16 cellular contexts compared by ENCODE assay signal in genomic region chr1:156075775-156076204, GRCh38. TPM values are rescaled to one million over a fixed set of nuclear protein-coding genes. Genes with fewer than 3 reads are reported as not detected.
DNase-seq lines count a peak whose midpoint lies in the region; ATAC-seq and TF ChIP-seq lines count a peak whose summit lies in the region.
"Had no signal": no experiment of that assay in that cellular context is flagged by ENCODE, and none has a peak within 500 bp of the region (broad histone marks: within the 10 kb centered on the region; RNA-seq: fewer than 3 reads in every experiment).

No MANE protein-coding gene starts in this region.

- H2AFZ ChIP-seq in GM23338: no peak overlapping the region

- ATAC-seq in GM23338 (no peak), mucosa of descending colon (no peak)
- ATAC-seq: stimulated activated naive CD8-positive, alpha-beta T cell treated with anti-CD3 and anti-CD28 coated beads, Interleukin-15, Interleukin-2, amounts not matched to agents 100 U/mL and 50 U/mL, for 24 hours had no signal

- H3K4me1 Mint-ChIP-seq in GM23338: peaks cover 81% of the 10 kb centered on the region
- no peaks in the 10 kb centered on the region for H3K4me1 Mint-ChIP-seq in activated naive CD8-positive, alpha-beta T cell (ENCODE audit: low read depth)

- peak overlapping the region; percentile 69 to 90 for H3K9ac ChIP-seq in liver (ENCODE audit: low read depth in 1 of 2, low read length in 2 of 2)

- H3K27ac Mint-ChIP-seq in GM23338: 0 out of 2 replicates have a peak overlapping the region, but pooled peaks have one; percentile 30
- no peak overlapping the region for H3K27ac Mint-ChIP-seq in activated naive CD8-positive, alpha-beta T cell
- H3K27ac Mint-ChIP-seq: activated naive CD4-positive, alpha-beta T cell treated with anti-CD3 and anti-CD28 coated beads, Interleukin-2, amount 10 ng/mL, durations not matched to agents 7 days and 5 days; T-helper 1 cell treated with Interleukin-12 subunit alpha and Interleukin-12 subunit beta and Interleukin-4 antibody, amounts not matched to agents 30 μg/mL and 1 μg/mL, for 36 hours had no signal

- TF ChIP-seq CTCF in GM23338 (conservative IDR thresholded peaks at IDR 0.05; ENCODE audit: low read depth in 2 of 2): no peak
- TF ChIP-seq CTCF in liver (IDR thresholded peaks at IDR 0.05; ENCODE audit: low read depth, low read length, missing input control): no peak
- TF ChIP-seq CTCF in spleen (IDR thresholded peaks at IDR 0.05 in 8 of 11, conservative IDR thresholded peaks at IDR 0.05 in 3 of 11): no peak
- no peak for TF ChIP-seq CTCF in mucosa of descending colon (IDR thresholded peaks at IDR 0.05)

- H3K36me3 ChIP-seq in GM23338 (ENCODE audit: insufficient read depth) (no peaks in the 10 kb centered on the region; the same call in 1 of the 2 replicates), liver (ENCODE audit: control insufficient read depth in 4 of 4, insufficient read depth in 3 of 4, low read depth in 1 of 4, low read length in 3 of 4) (no peaks in the 10 kb centered on the region), spleen (no peaks in the 10 kb centered on the region), mucosa of descending colon (ENCODE audit: low read depth) (no peaks in the 10 kb centered on the region)

- H3K4me3 Mint-ChIP-seq in GM23338: peak overlapping the region; percentile 49
- peak overlapping the region; percentile 14 for H3K4me3 Mint-ChIP-seq in activated naive CD8-positive, alpha-beta T cell
- H3K4me3 Mint-ChIP-seq: activated naive CD4-positive, alpha-beta T cell treated with anti-CD3 and anti-CD28 coated beads, Interleukin-2, amount 10 ng/mL, durations not matched to agents 7 days and 5 days; T-helper 1 cell treated with Interleukin-12 subunit alpha and Interleukin-12 subunit beta and Interleukin-4 antibody, amounts not matched to agents 30 μg/mL and 1 μg/mL, for 36 hours had no signal

- peak overlapping the region; percentile 99 for H3K4me2 ChIP-seq in GM23338

- DNase-seq in GM23338 (ENCODE audit: low spot score) (no peak), spleen (no peak), amygdala (lab: John Stamatoyannopoulos, UW) (no peak), mucosa of descending colon (no peak), NCI-H2196 treated with DMSO at 0.1 percent for 48 hours (lab: John Stamatoyannopoulos, UW; ENCODE audit: unreplicated experiment) (no peak), putamen (ENCODE audit: low spot score) (no peak)
- DNase-seq: activated CD8-positive, alpha-beta memory T cell treated with anti-CD3 and anti-CD28 coated beads for 24 hours; activated naive CD4-positive, alpha-beta T cell treated with anti-CD3 and anti-CD28 coated beads, Interleukin-2, amount 10 ng/mL, durations not matched to agents 7 days and 5 days; CD4-positive, alpha-beta memory T cell; OCI-M1; stimulated activated CD4-positive, alpha-beta T cell treated with anti-CD3 and anti-CD28 coated beads, Interleukin-4, amount 100 ng/mL, for 1 hour; stimulated activated naive CD8-positive, alpha-beta T cell treated with anti-CD3 and anti-CD28 coated beads, Interleukin-15, Interleukin-2, amounts not matched to agents 100 U/mL and 50 U/mL, for 24 hours had no signal

- H3K36me3 Mint-ChIP-seq in GM23338 (ENCODE audit: low read depth): peaks cover 60% of the 10 kb centered on the region
- H3K36me3 Mint-ChIP-seq in activated naive CD8-positive, alpha-beta T cell: no peaks in the 10 kb centered on the region
- H3K36me3 Mint-ChIP-seq: activated naive CD4-positive, alpha-beta T cell treated with anti-CD3 and anti-CD28 coated beads, Interleukin-2, amount 10 ng/mL, durations not matched to agents 7 days and 5 days; CD4-positive, alpha-beta memory T cell had no signal

- peaks cover 56% of the 10 kb centered on the region for H3F3A ChIP-seq in GM23338 (replicated peaks; ENCODE audit: low read depth)

- TF ChIP-seq RAD21 in liver (IDR thresholded peaks at IDR 0.05): peak in 1 of 2 donors; percentile 20

- intact Hi-C loops in spleen (cut with DNase I; ENCODE audit: low total_unique reads): no loop called here
- intact Hi-C loops in mucosa of descending colon (cut with DNase I, micrococcal nuclease): no loop called here

- H3K9me3 ChIP-seq in liver (ENCODE audit: control insufficient read depth in 4 of 4, low read length in 3 of 4) (no peaks in the 10 kb centered on the region), spleen (no peaks in the 10 kb centered on the region), mucosa of descending colon (no peaks in the 10 kb centered on the region)

- WGBS in liver: 32% methylated on average over 4 of the region's 4 CpGs
- WGBS in spleen, 5 donors: 47 to 62% (median 58%) methylated on average over 4 of the region's 4 CpGs

- H3K79me2 ChIP-seq in GM23338 (replicated peaks; ENCODE audit: insufficient read depth): peaks cover 59% of the 10 kb centered on the region

- H3K27me3 ChIP-seq in GM23338 (ENCODE audit: insufficient read depth): no peaks in the 10 kb centered on the region
- H3K27me3 ChIP-seq in liver (ENCODE audit: control insufficient read depth in 4 of 4, insufficient read depth in 4 of 4, low read length in 3 of 4): no peaks in the 10 kb centered on the region
- H3K27me3 ChIP-seq in spleen (replicated peaks in 1 of 7): peaks cover 0 to 20% (median 0%) of the 10 kb centered on the region in 7 donors

- H3K9me3 Mint-ChIP-seq in GM23338: no peaks in the 10 kb centered on the region
- H3K9me3 Mint-ChIP-seq in activated naive CD8-positive, alpha-beta T cell (ENCODE audit: low read depth): no peaks in the 10 kb centered on the region
- H3K9me3 Mint-ChIP-seq: activated naive CD4-positive, alpha-beta T cell treated with anti-CD3 and anti-CD28 coated beads, Interleukin-2, amount 10 ng/mL, durations not matched to agents 7 days and 5 days; T-helper 1 cell treated with Interleukin-12 subunit alpha and Interleukin-12 subunit beta and Interleukin-4 antibody, amounts not matched to agents 30 μg/mL and 1 μg/mL, for 36 hours had no signal

- no peaks in the 10 kb centered on the region for H3K9me2 ChIP-seq in GM23338 (ENCODE audit: insufficient read depth)

- TF ChIP-seq POLR2A in spleen (IDR thresholded peaks at IDR 0.05): no peak

- H3K4me3 ChIP-seq in GM23338 (peak overlapping the region; percentile 54), liver (ENCODE audit: low read depth in 1 of 3, low read length in 3 of 3) (peak overlapping the region; percentile 64 to 86 (median 69)), spleen (peak overlapping the region in 7 of 8 donors; percentile 36 to 78 (median 50)), mucosa of descending colon (no peak overlapping the region)

- H3K27ac ChIP-seq in GM23338 (ENCODE audit: low read depth) (peak overlapping the region; percentile 83), liver (ENCODE audit: low read depth in 1 of 2, low read length in 2 of 2) (peak overlapping the region; percentile 87 to 92), spleen (peak overlapping the region in 4 of 8 donors; percentile 64 to 83 (median 72))

- H3K27me3 Mint-ChIP-seq in GM23338 (ENCODE audit: insufficient read depth, low read depth, poor library complexity): peaks cover 23% of the 10 kb centered on the region
- H3K27me3 Mint-ChIP-seq in activated naive CD8-positive, alpha-beta T cell: peaks cover 2% of the 10 kb centered on the region

- H3K4me1 ChIP-seq in GM23338 (ENCODE audit: insufficient read depth) (peaks cover 87% of the 10 kb centered on the region), liver (ENCODE audit: control insufficient read depth in 4 of 4, insufficient read depth in 4 of 4, low read length in 3 of 4) (peaks cover 6 to 29% (median 19%) of the 10 kb centered on the region in 4 donors), spleen (peaks cover 5 to 28% (median 18%) of the 10 kb centered on the region in 6 donors), mucosa of descending colon (ENCODE audit: low read depth) (no peaks in the 10 kb centered on the region)

- H4K20me1 ChIP-seq in GM23338 (replicated peaks; ENCODE audit: insufficient read depth): peaks cover 37% of the 10 kb centered on the region

TF ChIP-seq in GM23338, 12 proteins besides CTCF, POLR2A, EP300 and RAD21 (continues in another document):
- TF ChIP-seq CREB1 (CRISPR knock-in tag; IDR thresholded peaks at IDR 0.05; ENCODE audit: low read depth): no peak

RNA-seq across cellular contexts. Expression of gene MEX3A, which starts 6.5 kb away (rescaled TPM):
- 31.5 and 38.1 TPM in 2 replicates for total RNA-seq in GM23338 (2014; rRNA removed; shearing (Covaris generic))
- polyA plus RNA-seq in GM23338 (2016; fragmentation: Nextera tagmentation; extraction: Ambion mirVana): 18.5 and 19.7 TPM in 2 replicates
- 1 to 10 TPM; 1.3 TPM for total RNA-seq in liver
- polyA plus RNA-seq in liver: under 1 TPM; 0.52 to 0.56 TPM
- total RNA-seq in spleen: under 1 TPM; 0.26 to 0.76 (median 0.38) TPM
- polyA plus RNA-seq in spleen: under 1 TPM; 0.11 to 0.17 (median 0.16) TPM
- 1 to 10 TPM in 1 of 3 donors, under 1 TPM in 2; 0.32 to 2.5 (median 0.66) TPM for total RNA-seq in mucosa of descending colon
- total RNA-seq: CD4-positive, alpha-beta memory T cell had no signal
- polyA plus RNA-seq: CD4-positive, alpha-beta memory T cell had no signal

RNA-seq across cellular contexts. Expression of gene RAB25, which starts 14.8 kb away (rescaled TPM):
- 21.3 and 30.0 TPM in 2 replicates for total RNA-seq in GM23338 (2014; rRNA removed; shearing (Covaris generic))
- polyA plus RNA-seq in GM23338 (2016; fragmentation: Nextera tagmentation; extraction: Ambion mirVana) (42.7 and 47.3 TPM in 2 replicates), liver (1 to 10 TPM in 1 of 2 donors, under 1 TPM in 1; 0.82 to 2.0 TPM), spleen (under 1 TPM; 0.28 to 0.61 (median 0.45) TPM)
- total RNA-seq in liver (1 to 10 TPM in 1 of 2 donors, under 1 TPM in 1; 0.67 to 1.0 TPM), spleen (under 1 TPM in 2 of 7 donors, not detected in 5; 0.50 to 0.70 TPM), mucosa of descending colon (100 to 1,000 TPM in 2 of 3 donors, 10 to 100 TPM in 1; 85.1 to 242 (median 158) TPM)
- total RNA-seq: posterior vena cava had no signal

RNA-seq across cellular contexts. Expression of gene LAMTOR2, which starts 21.2 kb away (rescaled TPM):
- total RNA-seq in GM23338 (2014; rRNA removed; shearing (Covaris generic)): 35.2 and 67.3 TPM in 2 replicates
- polyA plus RNA-seq in GM23338 (2016; fragmentation: Nextera tagmentation; extraction: Ambion mirVana): 108 and 113 TPM in 2 replicates
- total RNA-seq in liver: 10 to 100 TPM; 30.4 to 42.9 TPM
- 100 to 1,000 TPM; 115 to 152 TPM for polyA plus RNA-seq in liver
- 10 to 100 TPM; 29.5 to 53.3 (median 42.3) TPM for total RNA-seq in spleen
- 100 to 1,000 TPM in 2 of 3 donors, 10 to 100 TPM in 1; 80.0 to 121 (median 107) TPM for polyA plus RNA-seq in spleen
- 10 to 100 TPM; 49.8 to 73.4 (median 60.7) TPM for total RNA-seq in mucosa of descending colon

RNA-seq across cellular contexts. Expression of gene UBQLN4, which starts 22.2 kb away (rescaled TPM):
- total RNA-seq in GM23338 (2014; rRNA removed; shearing (Covaris generic)): 28.4 and 30.5 TPM in 2 replicates
- polyA plus RNA-seq in GM23338 (2016; fragmentation: Nextera tagmentation; extraction: Ambion mirVana) (10.0 and 11.2 TPM in 2 replicates), liver (10 to 100 TPM in 1 of 2 donors, 1 to 10 TPM in 1; 7.4 to 17.8 TPM), spleen (10 to 100 TPM; 11.2 to 18.0 (median 12.2) TPM)
- total RNA-seq in liver (10 to 100 TPM in 1 of 2 donors, 1 to 10 TPM in 1; 9.2 to 13.5 TPM), spleen (10 to 100 TPM; 15.7 to 26.4 (median 21.2) TPM), mucosa of descending colon (10 to 100 TPM; 23.7 to 36.9 (median 23.9) TPM)

RNA-seq across cellular contexts. Expression of gene LMNA, which starts 38.7 kb away (rescaled TPM):
- total RNA-seq in GM23338 (2014; rRNA removed; shearing (Covaris generic)): 56.3 and 68.9 TPM in 2 replicates
- polyA plus RNA-seq in GM23338 (2016; fragmentation: Nextera tagmentation; extraction: Ambion mirVana): 35.5 and 38.9 TPM in 2 replicates
- total RNA-seq in liver: 100 to 1,000 TPM in 1 of 2 donors, 10 to 100 TPM in 1; 89.4 to 160 TPM
- 100 to 1,000 TPM in 1 of 2 donors, 10 to 100 TPM in 1; 60.4 to 105 TPM for polyA plus RNA-seq in liver
- 100 to 1,000 TPM in 6 of 7 donors, 10 to 100 TPM in 1; 95.1 to 279 (median 124) TPM for total RNA-seq in spleen
- polyA plus RNA-seq in spleen: 10 to 100 TPM; 33.9 to 61.1 (median 39.4) TPM
- total RNA-seq in mucosa of descending colon: 100 to 1,000 TPM; 263 to 334 (median 308) TPM

Comparison
In these comparisons a context has a peak if more than half of its experiments do, and no peak if none do; other contexts are left out.
1. RNA of gene RAB25, which starts 14.8 kb away (total RNA-seq): 85.1 to 242 TPM in mucosa of descending colon and 21.3 to 30.0 TPM in GM23338; 0.67 to 1.0 TPM in liver and 0.50 to 0.70 TPM in spleen; every median in the first group is over 10 times any median in the second.